14 cellular contexts compared by ENCODE assay signal in genomic region chr2:188721231-188721630, GRCh38.
"Had no signal": no experiment of that assay in that cellular context is flagged by ENCODE, and none has a peak within 500 bp of the region (broad histone marks: within the 10 kb centered on the region; RNA-seq: fewer than 3 reads in every experiment).

No MANE protein-coding gene starts in this region.

- H3K4me3 ChIP-seq: heart left ventricle, pancreas, SK-N-MC, tibial artery had no signal

- DNase-seq: activated CD4-positive, alpha-beta T cell treated with anti-CD3 and anti-CD28 coated beads for 4 hours; activated CD8-positive, alpha-beta memory T cell treated with anti-CD3 and anti-CD28 coated beads for 24 hours; activated naive CD4-positive, alpha-beta T cell treated with anti-CD3 and anti-CD28 coated beads for 36 hours; activated T-cell treated with anti-CD3 and anti-CD28 coated beads for 4 hours; central memory CD4-positive, alpha-beta T cell; effector memory CD8-positive, alpha-beta T cell; heart left ventricle; kidney; left ventricle myocardium superior; pancreas; T-helper 1 cell; tibial artery had no signal

- FAIRE-seq: kidney had no signal

- H3K9me3 ChIP-seq: pancreas, tibial artery had no signal

- H3K36me3 ChIP-seq: heart left ventricle, pancreas, tibial artery had no signal

- ATAC-seq: activated T-helper 17 cell treated with anti-CD3 and anti-CD28 coated beads, Interleukin-2, amount 50 U/mL, for 72 hours; effector memory CD8-positive, alpha-beta T cell; heart left ventricle; left ventricle myocardium superior; pancreas had no signal

- H3K27me3 ChIP-seq: heart left ventricle, pancreas, tibial artery had no signal
